ENCODE assay signal across 1 cellular context in genomic region chr12:59044791-59045190, GRCh38.
TF ChIP-seq lines count a peak whose summit lies in the region.

No MANE protein-coding gene starts in this region.

TF ChIP-seq in GM23338, 12 proteins besides CTCF, POLR2A, EP300 and RAD21:
- no peak for TF ChIP-seq CREB1 (CRISPR knock-in tag; IDR thresholded peaks at IDR 0.05; ENCODE audit: low read depth)
- TF ChIP-seq JUNB (IDR thresholded peaks at IDR 0.05; ENCODE audit: unreplicated experiment): no peak
- no peak for TF ChIP-seq EZH2 (IDR thresholded peaks at IDR 0.05; ENCODE audit: low read depth, unreplicated experiment)
- no peak for TF ChIP-seq ZNF114 (CRISPR knock-in tag; IDR thresholded peaks at IDR 0.05)
- TF ChIP-seq REST (IDR thresholded peaks at IDR 0.05; ENCODE audit: unreplicated experiment): no peak
- TF ChIP-seq ZNF331 (CRISPR knock-in tag; IDR thresholded peaks at IDR 0.05; ENCODE audit: low read depth): no peak
